In the genomic region with DNA sequence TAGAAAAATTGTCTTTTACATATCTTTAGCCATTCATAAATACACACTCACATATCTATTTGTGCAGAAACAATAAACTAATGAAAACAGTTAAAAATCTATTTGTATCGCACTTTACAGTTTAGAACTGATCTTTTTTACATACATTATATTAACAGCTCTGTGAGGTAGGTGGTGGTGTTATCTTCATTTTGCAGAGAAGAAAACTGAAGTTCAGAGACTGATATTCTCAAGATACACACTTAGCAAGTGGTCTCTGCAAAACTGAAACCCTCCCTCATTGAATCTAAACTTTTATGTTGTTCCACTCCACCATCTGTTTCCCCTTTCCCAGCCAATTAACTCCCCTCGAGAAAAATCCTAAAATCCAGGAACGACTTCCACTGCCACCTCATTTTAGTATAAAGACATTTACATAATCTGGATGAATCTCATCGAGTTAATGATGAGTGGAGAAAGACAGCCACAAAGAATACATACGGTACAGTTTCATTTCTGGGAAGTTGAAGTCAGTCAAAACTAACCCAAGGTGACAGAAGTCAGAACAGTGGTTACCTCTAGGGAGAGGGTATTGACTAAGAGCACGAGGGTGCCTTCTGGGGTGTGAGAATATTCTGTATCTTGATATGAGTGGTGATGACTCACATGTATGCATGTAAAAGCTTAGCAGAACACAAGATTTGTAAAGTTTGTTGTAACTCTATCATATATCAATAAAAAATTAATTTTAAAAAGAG, we compare ENCODE assay signal across 1 cellular context.
A peak's percentile ranks its signal among the peaks of the same experiment; 100 is the strongest.
TF ChIP-seq lines count a peak whose summit lies in the region.

No MANE protein-coding gene starts in this region.

TF ChIP-seq in GM12878, 131 proteins besides CTCF, POLR2A, EP300 and RAD21 (continued from another document and continues in another):
- TF ChIP-seq KAT2A (conservative IDR thresholded peaks at IDR 0.05; ENCODE audit: control insufficient read depth, low read depth, low read length), result no peak
- no peak for TF ChIP-seq CBX3 (IDR thresholded peaks at IDR 0.05; ENCODE audit: borderline replicate concordance, low read depth)
- TF ChIP-seq TAF1 (IDR thresholded peaks at IDR 0.05; ENCODE audit: borderline replicate concordance, low read depth, low read length), result no peak
- peak; percentile 97 for TF ChIP-seq NFIC (IDR thresholded peaks at IDR 0.05; ENCODE audit: low read depth, low read length)
- peak; percentile 50; the same call in 1 of the 2 replicates for TF ChIP-seq SREBF1 (IDR thresholded peaks at IDR 0.05; ENCODE audit: low read length)
- TF ChIP-seq RBBP5 (conservative IDR thresholded peaks at IDR 0.05), result no peak
- TF ChIP-seq EGR1 (IDR thresholded peaks at IDR 0.05; ENCODE audit: borderline replicate concordance in 1 of 2, low read depth in 2 of 2, low read length in 2 of 2), result no peak
- TF ChIP-seq, protein P1, sequence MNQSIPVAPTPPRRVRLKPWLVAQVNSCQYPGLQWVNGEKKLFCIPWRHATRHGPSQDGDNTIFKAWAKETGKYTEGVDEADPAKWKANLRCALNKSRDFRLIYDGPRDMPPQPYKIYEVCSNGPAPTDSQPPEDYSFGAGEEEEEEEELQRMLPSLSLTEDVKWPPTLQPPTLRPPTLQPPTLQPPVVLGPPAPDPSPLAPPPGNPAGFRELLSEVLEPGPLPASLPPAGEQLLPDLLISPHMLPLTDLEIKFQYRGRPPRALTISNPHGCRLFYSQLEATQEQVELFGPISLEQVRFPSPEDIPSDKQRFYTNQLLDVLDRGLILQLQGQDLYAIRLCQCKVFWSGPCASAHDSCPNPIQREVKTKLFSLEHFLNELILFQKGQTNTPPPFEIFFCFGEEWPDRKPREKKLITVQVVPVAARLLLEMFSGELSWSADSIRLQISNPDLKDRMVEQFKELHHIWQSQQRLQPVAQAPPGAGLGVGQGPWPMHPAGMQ (IDR thresholded peaks at IDR 0.05; ENCODE audit: borderline replicate concordance), result no peak
- no peak for TF ChIP-seq WRNIP1 (IDR thresholded peaks at IDR 0.05; ENCODE audit: borderline replicate concordance, low read depth, low read length)
- TF ChIP-seq, protein P2, sequence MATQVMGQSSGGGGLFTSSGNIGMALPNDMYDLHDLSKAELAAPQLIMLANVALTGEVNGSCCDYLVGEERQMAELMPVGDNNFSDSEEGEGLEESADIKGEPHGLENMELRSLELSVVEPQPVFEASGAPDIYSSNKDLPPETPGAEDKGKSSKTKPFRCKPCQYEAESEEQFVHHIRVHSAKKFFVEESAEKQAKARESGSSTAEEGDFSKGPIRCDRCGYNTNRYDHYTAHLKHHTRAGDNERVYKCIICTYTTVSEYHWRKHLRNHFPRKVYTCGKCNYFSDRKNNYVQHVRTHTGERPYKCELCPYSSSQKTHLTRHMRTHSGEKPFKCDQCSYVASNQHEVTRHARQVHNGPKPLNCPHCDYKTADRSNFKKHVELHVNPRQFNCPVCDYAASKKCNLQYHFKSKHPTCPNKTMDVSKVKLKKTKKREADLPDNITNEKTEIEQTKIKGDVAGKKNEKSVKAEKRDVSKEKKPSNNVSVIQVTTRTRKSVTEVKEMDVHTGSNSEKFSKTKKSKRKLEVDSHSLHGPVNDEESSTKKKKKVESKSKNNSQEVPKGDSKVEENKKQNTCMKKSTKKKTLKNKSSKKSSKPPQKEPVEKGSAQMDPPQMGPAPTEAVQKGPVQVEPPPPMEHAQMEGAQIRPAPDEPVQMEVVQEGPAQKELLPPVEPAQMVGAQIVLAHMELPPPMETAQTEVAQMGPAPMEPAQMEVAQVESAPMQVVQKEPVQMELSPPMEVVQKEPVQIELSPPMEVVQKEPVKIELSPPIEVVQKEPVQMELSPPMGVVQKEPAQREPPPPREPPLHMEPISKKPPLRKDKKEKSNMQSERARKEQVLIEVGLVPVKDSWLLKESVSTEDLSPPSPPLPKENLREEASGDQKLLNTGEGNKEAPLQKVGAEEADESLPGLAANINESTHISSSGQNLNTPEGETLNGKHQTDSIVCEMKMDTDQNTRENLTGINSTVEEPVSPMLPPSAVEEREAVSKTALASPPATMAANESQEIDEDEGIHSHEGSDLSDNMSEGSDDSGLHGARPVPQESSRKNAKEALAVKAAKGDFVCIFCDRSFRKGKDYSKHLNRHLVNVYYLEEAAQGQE (IDR thresholded peaks at IDR 0.05; ENCODE audit: low read depth, low read length), result 0 out of 2 replicates have a peak, but pooled peaks have one; percentile 16
- TF ChIP-seq, protein P3, sequence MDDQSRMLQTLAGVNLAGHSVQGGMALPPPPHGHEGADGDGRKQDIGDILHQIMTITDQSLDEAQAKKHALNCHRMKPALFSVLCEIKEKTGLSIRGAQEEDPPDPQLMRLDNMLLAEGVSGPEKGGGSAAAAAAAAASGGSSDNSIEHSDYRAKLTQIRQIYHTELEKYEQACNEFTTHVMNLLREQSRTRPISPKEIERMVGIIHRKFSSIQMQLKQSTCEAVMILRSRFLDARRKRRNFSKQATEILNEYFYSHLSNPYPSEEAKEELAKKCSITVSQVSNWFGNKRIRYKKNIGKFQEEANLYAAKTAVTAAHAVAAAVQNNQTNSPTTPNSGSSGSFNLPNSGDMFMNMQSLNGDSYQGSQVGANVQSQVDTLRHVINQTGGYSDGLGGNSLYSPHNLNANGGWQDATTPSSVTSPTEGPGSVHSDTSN (IDR thresholded peaks at IDR 0.05; ENCODE audit: insufficient replicate concordance, low read depth, low read length), result no peak
- no peak for TF ChIP-seq HCFC1 (IDR thresholded peaks at IDR 0.05; ENCODE audit: low read length)
- no peak for TF ChIP-seq SP1 (IDR thresholded peaks at IDR 0.05; ENCODE audit: low read depth, low read length)
- TF ChIP-seq STAT1 (conservative IDR thresholded peaks at IDR 0.05), result no peak
- no peak for TF ChIP-seq HDAC2 (IDR thresholded peaks at IDR 0.05)
- peak; percentile 72 for TF ChIP-seq BMI1 (IDR thresholded peaks at IDR 0.05; ENCODE audit: borderline replicate concordance)
- no peak for TF ChIP-seq SIN3A (IDR thresholded peaks at IDR 0.05; ENCODE audit: low read depth, low read length)
- TF ChIP-seq, protein P4, sequence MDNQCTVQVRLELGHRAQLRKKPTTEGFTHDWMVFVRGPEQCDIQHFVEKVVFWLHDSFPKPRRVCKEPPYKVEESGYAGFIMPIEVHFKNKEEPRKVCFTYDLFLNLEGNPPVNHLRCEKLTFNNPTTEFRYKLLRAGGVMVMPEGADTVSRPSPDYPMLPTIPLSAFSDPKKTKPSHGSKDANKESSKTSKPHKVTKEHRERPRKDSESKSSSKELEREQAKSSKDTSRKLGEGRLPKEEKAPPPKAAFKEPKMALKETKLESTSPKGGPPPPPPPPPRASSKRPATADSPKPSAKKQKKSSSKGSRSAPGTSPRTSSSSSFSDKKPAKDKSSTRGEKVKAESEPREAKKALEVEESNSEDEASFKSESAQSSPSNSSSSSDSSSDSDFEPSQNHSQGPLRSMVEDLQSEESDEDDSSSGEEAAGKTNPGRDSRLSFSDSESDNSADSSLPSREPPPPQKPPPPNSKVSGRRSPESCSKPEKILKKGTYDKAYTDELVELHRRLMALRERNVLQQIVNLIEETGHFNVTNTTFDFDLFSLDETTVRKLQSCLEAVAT (IDR thresholded peaks at IDR 0.05), result no peak
- TF ChIP-seq, protein P5, sequence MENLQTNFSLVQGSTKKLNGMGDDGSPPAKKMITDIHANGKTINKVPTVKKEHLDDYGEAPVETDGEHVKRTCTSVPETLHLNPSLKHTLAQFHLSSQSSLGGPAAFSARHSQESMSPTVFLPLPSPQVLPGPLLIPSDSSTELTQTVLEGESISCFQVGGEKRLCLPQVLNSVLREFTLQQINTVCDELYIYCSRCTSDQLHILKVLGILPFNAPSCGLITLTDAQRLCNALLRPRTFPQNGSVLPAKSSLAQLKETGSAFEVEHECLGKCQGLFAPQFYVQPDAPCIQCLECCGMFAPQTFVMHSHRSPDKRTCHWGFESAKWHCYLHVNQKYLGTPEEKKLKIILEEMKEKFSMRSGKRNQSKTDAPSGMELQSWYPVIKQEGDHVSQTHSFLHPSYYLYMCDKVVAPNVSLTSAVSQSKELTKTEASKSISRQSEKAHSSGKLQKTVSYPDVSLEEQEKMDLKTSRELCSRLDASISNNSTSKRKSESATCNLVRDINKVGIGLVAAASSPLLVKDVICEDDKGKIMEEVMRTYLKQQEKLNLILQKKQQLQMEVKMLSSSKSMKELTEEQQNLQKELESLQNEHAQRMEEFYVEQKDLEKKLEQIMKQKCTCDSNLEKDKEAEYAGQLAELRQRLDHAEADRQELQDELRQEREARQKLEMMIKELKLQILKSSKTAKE (IDR thresholded peaks at IDR 0.05; ENCODE audit: low read depth, poor library complexity, severe bottlenecking), result peak; percentile 52
- no peak for TF ChIP-seq ZNF622 (IDR thresholded peaks at IDR 0.05)
- TF ChIP-seq, protein P6, sequence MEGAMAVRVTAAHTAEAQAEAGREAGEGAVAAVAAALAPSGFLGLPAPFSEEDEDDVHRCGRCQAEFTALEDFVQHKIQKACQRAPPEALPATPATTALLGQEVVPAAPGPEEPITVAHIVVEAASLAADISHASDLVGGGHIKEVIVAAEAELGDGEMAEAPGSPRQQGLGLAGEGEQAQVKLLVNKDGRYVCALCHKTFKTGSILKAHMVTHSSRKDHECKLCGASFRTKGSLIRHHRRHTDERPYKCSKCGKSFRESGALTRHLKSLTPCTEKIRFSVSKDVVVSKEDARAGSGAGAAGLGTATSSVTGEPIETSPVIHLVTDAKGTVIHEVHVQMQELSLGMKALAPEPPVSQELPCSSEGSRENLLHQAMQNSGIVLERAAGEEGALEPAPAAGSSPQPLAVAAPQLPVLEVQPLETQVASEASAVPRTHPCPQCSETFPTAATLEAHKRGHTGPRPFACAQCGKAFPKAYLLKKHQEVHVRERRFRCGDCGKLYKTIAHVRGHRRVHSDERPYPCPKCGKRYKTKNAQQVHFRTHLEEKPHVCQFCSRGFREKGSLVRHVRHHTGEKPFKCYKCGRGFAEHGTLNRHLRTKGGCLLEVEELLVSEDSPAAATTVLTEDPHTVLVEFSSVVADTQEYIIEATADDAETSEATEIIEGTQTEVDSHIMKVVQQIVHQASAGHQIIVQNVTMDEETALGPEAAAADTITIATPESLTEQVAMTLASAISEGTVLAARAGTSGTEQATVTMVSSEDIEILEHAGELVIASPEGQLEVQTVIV (IDR thresholded peaks at IDR 0.05; ENCODE audit: borderline replicate concordance, partially characterized antibody), result no peak
- no peak for TF ChIP-seq SIX5 (IDR thresholded peaks at IDR 0.05; ENCODE audit: low read depth, low read length, severe bottlenecking)
- TF ChIP-seq CHD1 (IDR thresholded peaks at IDR 0.05; ENCODE audit: low read depth, low read length), result no peak
- TF ChIP-seq ZNF274 (IDR thresholded peaks at IDR 0.05; ENCODE audit: insufficient read depth, insufficient read length), result no peak
- no peak for TF ChIP-seq EZH2 (IDR thresholded peaks at IDR 0.05; ENCODE audit: borderline replicate concordance, control insufficient read depth, low read depth, low read length)
- TF ChIP-seq NR2C2 (IDR thresholded peaks at IDR 0.05; ENCODE audit: borderline replicate concordance, control insufficient read depth, insufficient read length, low read depth), result no peak
- TF ChIP-seq EED (IDR thresholded peaks at IDR 0.05; ENCODE audit: low read depth), result peak; percentile 92
- TF ChIP-seq TARDBP (IDR thresholded peaks at IDR 0.05; ENCODE audit: borderline replicate concordance), result no peak
- TF ChIP-seq, protein P7, sequence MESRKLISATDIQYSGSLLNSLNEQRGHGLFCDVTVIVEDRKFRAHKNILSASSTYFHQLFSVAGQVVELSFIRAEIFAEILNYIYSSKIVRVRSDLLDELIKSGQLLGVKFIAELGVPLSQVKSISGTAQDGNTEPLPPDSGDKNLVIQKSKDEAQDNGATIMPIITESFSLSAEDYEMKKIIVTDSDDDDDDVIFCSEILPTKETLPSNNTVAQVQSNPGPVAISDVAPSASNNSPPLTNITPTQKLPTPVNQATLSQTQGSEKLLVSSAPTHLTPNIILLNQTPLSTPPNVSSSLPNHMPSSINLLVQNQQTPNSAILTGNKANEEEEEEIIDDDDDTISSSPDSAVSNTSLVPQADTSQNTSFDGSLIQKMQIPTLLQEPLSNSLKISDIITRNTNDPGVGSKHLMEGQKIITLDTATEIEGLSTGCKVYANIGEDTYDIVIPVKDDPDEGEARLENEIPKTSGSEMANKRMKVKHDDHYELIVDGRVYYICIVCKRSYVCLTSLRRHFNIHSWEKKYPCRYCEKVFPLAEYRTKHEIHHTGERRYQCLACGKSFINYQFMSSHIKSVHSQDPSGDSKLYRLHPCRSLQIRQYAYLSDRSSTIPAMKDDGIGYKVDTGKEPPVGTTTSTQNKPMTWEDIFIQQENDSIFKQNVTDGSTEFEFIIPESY (IDR thresholded peaks at IDR 0.05), result no peak
- peak; percentile 99 for TF ChIP-seq IRF4 (IDR thresholded peaks at IDR 0.05; ENCODE audit: low read depth, low read length)
- 0 out of 2 replicates have a peak, but pooled peaks have one; percentile 61 for TF ChIP-seq STAT3 (IDR thresholded peaks at IDR 0.05; ENCODE audit: low read depth, low read length)
- TF ChIP-seq, protein P8, sequence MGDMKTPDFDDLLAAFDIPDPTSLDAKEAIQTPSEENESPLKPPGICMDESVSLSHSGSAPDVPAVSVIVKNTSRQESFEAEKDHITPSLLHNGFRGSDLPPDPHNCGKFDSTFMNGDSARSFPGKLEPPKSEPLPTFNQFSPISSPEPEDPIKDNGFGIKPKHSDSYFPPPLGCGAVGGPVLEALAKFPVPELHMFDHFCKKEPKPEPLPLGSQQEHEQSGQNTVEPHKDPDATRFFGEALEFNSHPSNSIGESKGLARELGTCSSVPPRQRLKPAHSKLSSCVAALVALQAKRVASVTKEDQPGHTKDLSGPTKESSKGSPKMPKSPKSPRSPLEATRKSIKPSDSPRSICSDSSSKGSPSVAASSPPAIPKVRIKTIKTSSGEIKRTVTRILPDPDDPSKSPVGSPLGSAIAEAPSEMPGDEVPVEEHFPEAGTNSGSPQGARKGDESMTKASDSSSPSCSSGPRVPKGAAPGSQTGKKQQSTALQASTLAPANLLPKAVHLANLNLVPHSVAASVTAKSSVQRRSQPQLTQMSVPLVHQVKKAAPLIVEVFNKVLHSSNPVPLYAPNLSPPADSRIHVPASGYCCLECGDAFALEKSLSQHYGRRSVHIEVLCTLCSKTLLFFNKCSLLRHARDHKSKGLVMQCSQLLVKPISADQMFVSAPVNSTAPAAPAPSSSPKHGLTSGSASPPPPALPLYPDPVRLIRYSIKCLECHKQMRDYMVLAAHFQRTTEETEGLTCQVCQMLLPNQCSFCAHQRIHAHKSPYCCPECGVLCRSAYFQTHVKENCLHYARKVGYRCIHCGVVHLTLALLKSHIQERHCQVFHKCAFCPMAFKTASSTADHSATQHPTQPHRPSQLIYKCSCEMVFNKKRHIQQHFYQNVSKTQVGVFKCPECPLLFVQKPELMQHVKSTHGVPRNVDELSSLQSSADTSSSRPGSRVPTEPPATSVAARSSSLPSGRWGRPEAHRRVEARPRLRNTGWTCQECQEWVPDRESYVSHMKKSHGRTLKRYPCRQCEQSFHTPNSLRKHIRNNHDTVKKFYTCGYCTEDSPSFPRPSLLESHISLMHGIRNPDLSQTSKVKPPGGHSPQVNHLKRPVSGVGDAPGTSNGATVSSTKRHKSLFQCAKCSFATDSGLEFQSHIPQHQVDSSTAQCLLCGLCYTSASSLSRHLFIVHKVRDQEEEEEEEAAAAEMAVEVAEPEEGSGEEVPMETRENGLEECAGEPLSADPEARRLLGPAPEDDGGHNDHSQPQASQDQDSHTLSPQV (IDR thresholded peaks at IDR 0.05), result no peak
- TF ChIP-seq FOXK2 (IDR thresholded peaks at IDR 0.05), result no peak
- TF ChIP-seq, protein P9, sequence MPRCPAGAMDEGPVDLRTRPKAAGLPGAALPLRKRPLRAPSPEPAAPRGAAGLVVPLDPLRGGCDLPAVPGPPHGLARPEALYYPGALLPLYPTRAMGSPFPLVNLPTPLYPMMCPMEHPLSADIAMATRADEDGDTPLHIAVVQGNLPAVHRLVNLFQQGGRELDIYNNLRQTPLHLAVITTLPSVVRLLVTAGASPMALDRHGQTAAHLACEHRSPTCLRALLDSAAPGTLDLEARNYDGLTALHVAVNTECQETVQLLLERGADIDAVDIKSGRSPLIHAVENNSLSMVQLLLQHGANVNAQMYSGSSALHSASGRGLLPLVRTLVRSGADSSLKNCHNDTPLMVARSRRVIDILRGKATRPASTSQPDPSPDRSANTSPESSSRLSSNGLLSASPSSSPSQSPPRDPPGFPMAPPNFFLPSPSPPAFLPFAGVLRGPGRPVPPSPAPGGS (IDR thresholded peaks at IDR 0.05; ENCODE audit: borderline replicate concordance, insufficient read depth, low read depth, low read length, poor library complexity, severe bottlenecking), result peak; percentile 93
